In the genomic region with DNA sequence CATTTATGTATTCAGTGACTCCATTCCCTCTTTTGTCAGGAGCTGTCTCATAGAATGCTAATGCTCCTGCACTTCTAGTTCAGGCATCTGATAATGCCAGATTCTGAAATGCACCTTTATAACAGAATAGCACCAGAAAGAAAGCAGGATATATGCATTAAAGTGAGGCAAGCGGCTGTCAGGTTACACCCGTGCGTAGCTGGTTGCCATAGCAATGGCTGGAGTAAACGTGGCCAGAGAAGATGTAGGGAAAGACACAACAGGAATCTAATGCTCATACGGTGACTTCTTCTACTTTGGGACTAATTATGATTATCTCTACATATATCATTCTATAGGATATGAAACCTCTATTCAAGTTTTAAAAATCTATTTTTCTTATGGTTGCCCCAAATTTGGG, we compare ENCODE assay signal across 17 cellular contexts. TPM values are rescaled to one million over a fixed set of nuclear protein-coding genes. Genes with fewer than 3 reads are reported as not detected.
"Had no signal": no experiment of that assay in that cellular context is flagged by ENCODE, and none has a peak within 500 bp of the region (broad histone marks: within the 10 kb centered on the region; RNA-seq: fewer than 3 reads in every experiment).

No MANE protein-coding gene starts in this region.

- H3K4me1 ChIP-seq: adrenal gland, upper lobe of left lung had no signal

- ATAC-seq: activated CD4-positive, CD25-positive, alpha-beta regulatory T cell treated with anti-CD3 and anti-CD28 coated beads, Interleukin-2, amount 50 U/mL, for 24 hours; mucosa of descending colon; naive thymus-derived CD8-positive, alpha-beta T cell; psoas muscle; stimulated activated naive CD8-positive, alpha-beta T cell treated with anti-CD3 and anti-CD28 coated beads, Interleukin-15, Interleukin-2, amounts not matched to agents 100 U/mL and 50 U/mL, for 24 hours had no signal

- H3K4me3 ChIP-seq: adrenal gland, coronary artery, lung, mucosa of descending colon, psoas muscle had no signal

- DNase-seq: activated naive CD4-positive, alpha-beta T cell treated with anti-CD3 and anti-CD28 coated beads, Interleukin-2, amount 50 U/mL, for 16 hours; adrenal gland; caudate nucleus; effector CD8-positive, alpha-beta T cell; hypothalamus; mucosa of descending colon; naive thymus-derived CD8-positive, alpha-beta T cell; occipital lobe; psoas muscle; stimulated activated CD4-positive, alpha-beta T cell treated with anti-CD3 and anti-CD28 coated beads, Interleukin-12 subunit alpha, Interleukin-12 subunit beta, amount 100 ng/mL, for 4 hours; stimulated activated naive CD8-positive, alpha-beta T cell treated with anti-CD3 and anti-CD28 coated beads, Interleukin-15, Interleukin-2, amounts not matched to agents 100 U/mL and 50 U/mL, for 24 hours; upper lobe of left lung had no signal

- H3K27me3 ChIP-seq: adrenal gland, upper lobe of left lung had no signal

- H3K27ac ChIP-seq: adrenal gland, coronary artery, psoas muscle had no signal

- H3K36me3 ChIP-seq: adrenal gland, upper lobe of left lung had no signal

- H3K9me3 ChIP-seq: adrenal gland, mucosa of descending colon, psoas muscle, upper lobe of left lung had no signal

RNA-seq across cellular contexts. Expression of a gene that starts 5.9 kb away (rescaled TPM):
- total RNA-seq: epithelial cell of proximal tubule; naive thymus-derived CD8-positive, alpha-beta T cell; T-helper 2 cell treated with Interferon-gamma antibody and Interleukin-4, amounts not matched to agents 100 ng/mL and 5 ng/mL, for 36 hours had no signal
- polyA plus RNA-seq: naive thymus-derived CD8-positive, alpha-beta T cell had no signal
